ENCODE assay signal across 24 cellular contexts in the genomic region with DNA sequence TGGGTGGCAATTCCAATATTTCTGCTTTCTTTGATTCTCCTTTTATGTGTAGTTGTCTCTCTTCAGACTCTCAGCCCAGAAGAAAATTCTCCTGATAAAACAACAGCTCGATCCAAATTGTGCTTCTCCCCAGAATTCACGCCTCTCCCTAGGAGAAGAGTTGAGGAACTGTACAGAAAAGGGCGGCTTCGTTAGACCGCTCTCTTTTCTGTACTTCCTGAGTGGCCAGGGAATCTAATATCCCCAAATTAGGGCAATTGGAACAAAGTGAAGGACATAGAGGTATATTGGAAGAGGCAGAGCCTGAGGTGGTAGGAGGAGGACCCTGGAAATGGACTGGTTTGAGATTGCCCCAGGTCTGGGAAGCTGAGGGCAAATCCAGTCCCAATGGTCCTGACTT. TPM values are rescaled to one million over a fixed set of nuclear protein-coding genes. Genes with fewer than 3 reads are reported as not detected.
DNase-seq lines count a peak whose midpoint lies in the region; ATAC-seq, FAIRE-seq and TF ChIP-seq lines count a peak whose summit lies in the region.
"Had no signal": no experiment of that assay in that cellular context is flagged by ENCODE, and none has a peak within 500 bp of the region (broad histone marks: within the 10 kb centered on the region; RNA-seq: fewer than 3 reads in every experiment).

No MANE protein-coding gene starts in this region.

- no peak for TF ChIP-seq POLR2A in GM12892 (IDR thresholded peaks at IDR 0.05; ENCODE audit: low read depth, low read length)

- peak overlapping the region; percentile 70 for H3K27ac ChIP-seq in DND-41 (ENCODE audit: low read length)
- H3K27ac ChIP-seq in GM23338 (ENCODE audit: low read depth) = no peak overlapping the region
- peak overlapping the region; percentile 31 for H3K27ac ChIP-seq in mesodermal cell (ENCODE audit: low read depth, low read length, severe bottlenecking)
- no peak overlapping the region for H3K27ac ChIP-seq in brain microvascular endothelial cell
- H3K27ac ChIP-seq: A549, HL-60 had no signal

- no peaks in the 10 kb centered on the region for H3K9me2 ChIP-seq in GM23338 (ENCODE audit: insufficient read depth)

- FAIRE-seq in GM12892 (lab: Jason Lieb, UNC) = no peak
- FAIRE-seq: A549, HepG2 had no signal

- H3K27me3 ChIP-seq in DND-41 (ENCODE audit: insufficient read depth, low read length, poor library complexity) (no peaks in the 10 kb centered on the region), GM23338 (ENCODE audit: insufficient read depth) (peaks cover 93% of the 10 kb centered on the region), brain microvascular endothelial cell (replicated peaks) (peaks cover 56% of the 10 kb centered on the region)
- H3K27me3 ChIP-seq: BE2C had no signal

- WGBS in mesodermal cell (ENCODE audit: insufficient coverage in 2 of 2), 2 experiments = 61 to 75% methylated on average over 3 to 4 of the region's 5 CpGs

- H3K4me1 ChIP-seq in DND-41 (ENCODE audit: insufficient read depth, low read length) (peaks cover 29% of the 10 kb centered on the region), GM23338 (ENCODE audit: insufficient read depth) (peaks cover 14% of the 10 kb centered on the region), mesodermal cell (ENCODE audit: control insufficient read depth, insufficient read depth, low read length, poor library complexity, severe bottlenecking) (peaks cover 30% of the 10 kb centered on the region)
- H3K4me1 ChIP-seq: BE2C, HAP-1 had no signal

- H3K27ac Mint-ChIP-seq in GM23338 (no peak overlapping the region), brain (peak overlapping the region in 2 of 5 experiments; percentile 69 to 74)
- H3K27ac Mint-ChIP-seq: T-helper 1 cell treated with Interleukin-12 subunit alpha and Interleukin-12 subunit beta and Interleukin-4 antibody, amounts not matched to agents 30 μg/mL and 1 μg/mL, for 36 hours had no signal

- 0 out of 2 replicates have a peak overlapping the region, but pooled peaks have one; percentile 16 for H3K9ac ChIP-seq in DND-41 (ENCODE audit: low read depth, low read length)

- ATAC-seq in DND-41 (ENCODE audit: insufficient read depth, low read depth) (no peak), GM23338 (no peak), GM19023 (IDR thresholded peaks at IDR 0.05; ENCODE audit: unreplicated experiment) (no peak)
- ATAC-seq: A549, HepG2, PC-3 had no signal

- H2AFZ ChIP-seq in DND-41 (ENCODE audit: low read depth, low read length) (no peak overlapping the region), GM23338 (no peak overlapping the region)

- H3K4me1 Mint-ChIP-seq in GM23338 (peaks cover 13% of the 10 kb centered on the region), brain (peaks cover 30% of the 10 kb centered on the region)

- in situ Hi-C loops in brain microvascular endothelial cell (cut with HindIII; ENCODE audit: low pct_ligation_motif_present, low sequenced_read_pairs) = no loop called here

- H3K4me2 ChIP-seq in DND-41 (ENCODE audit: insufficient read depth, low read length) (peak overlapping the region; percentile 55), GM23338 (no peak overlapping the region)
- H3K4me2 ChIP-seq: A549 had no signal

- DNase-seq in DND-41 (no peak), GM23338 (ENCODE audit: low spot score) (no peak), brain microvascular endothelial cell (no peak), GM12892 (ENCODE audit: insufficient read length) (no peak)
- DNase-seq: BE2C, KBM-7, MV-4-11, NCI-H1105 treated with DMSO at 0.1 percent for 48 hours, NCI-H2029 treated with DMSO at 0.1 percent for 48 hours, NCI-H446, NCI-H526, PC-3, Right ventricle myocardium superior had no signal

- 0 out of 2 replicates have a peak, but pooled peaks cover 8% of the 10 kb centered on the region for H3F3A ChIP-seq in GM23338 (replicated peaks; ENCODE audit: low read depth)

- no peak overlapping the region for H3K4me3 ChIP-seq in DND-41 (ENCODE audit: low read depth in 1 of 2, low read length in 2 of 2)
- H3K4me3 ChIP-seq in GM23338 = no peak overlapping the region
- H3K4me3 ChIP-seq in mesodermal cell (ENCODE audit: extremely low read depth, insufficient read depth, low read length, poor library complexity, severe bottlenecking) = no peak overlapping the region
- H3K4me3 ChIP-seq in brain microvascular endothelial cell (ENCODE audit: low read depth, low read length) = no peak overlapping the region
- H3K4me3 ChIP-seq: A549, HAP-1 had no signal

- H3K27me3 Mint-ChIP-seq in GM23338 (ENCODE audit: insufficient read depth, low read depth, poor library complexity) (peaks cover 64% of the 10 kb centered on the region), brain (peaks cover 98% of the 10 kb centered on the region)

- no peak overlapping the region for H3K4me3 Mint-ChIP-seq in GM23338
- peak overlapping the region; percentile 35 to 73 (median 49) for H3K4me3 Mint-ChIP-seq in brain
- H3K4me3 Mint-ChIP-seq: T-helper 1 cell treated with Interleukin-12 subunit alpha and Interleukin-12 subunit beta and Interleukin-4 antibody, amounts not matched to agents 30 μg/mL and 1 μg/mL, for 36 hours had no signal

- no peak for TF ChIP-seq CTCF in DND-41 (IDR thresholded peaks at IDR 0.05; ENCODE audit: borderline replicate concordance, extremely low read depth, low read length, poor library complexity, severe bottlenecking)
- TF ChIP-seq CTCF in GM23338 (conservative IDR thresholded peaks at IDR 0.05; ENCODE audit: low read depth in 2 of 2) = no peak
- TF ChIP-seq CTCF in brain (conservative IDR thresholded peaks at IDR 0.05) = no peak
- TF ChIP-seq CTCF in brain microvascular endothelial cell (IDR thresholded peaks at IDR 0.05; ENCODE audit: low read depth, low read length, missing control alignments) = no peak

- H3K36me3 Mint-ChIP-seq in GM23338 (ENCODE audit: low read depth) = no peaks in the 10 kb centered on the region
- no peaks in the 10 kb centered on the region for H3K36me3 Mint-ChIP-seq in brain

- H4K20me1 ChIP-seq in DND-41 (ENCODE audit: insufficient read depth, low read length) (no peaks in the 10 kb centered on the region), GM23338 (replicated peaks; ENCODE audit: insufficient read depth) (peaks cover 5% of the 10 kb centered on the region)

- H3K9me3 Mint-ChIP-seq in GM23338 = peaks cover 3% of the 10 kb centered on the region; the same call in 1 of the 3 replicates
- peaks cover 0 to 3% (median 0%) of the 10 kb centered on the region in 5 experiments for H3K9me3 Mint-ChIP-seq in brain
- H3K9me3 Mint-ChIP-seq: T-helper 1 cell treated with Interleukin-12 subunit alpha and Interleukin-12 subunit beta and Interleukin-4 antibody, amounts not matched to agents 30 μg/mL and 1 μg/mL, for 36 hours had no signal

- H3K79me2 ChIP-seq in DND-41 (ENCODE audit: insufficient read depth, low read length) (no peaks in the 10 kb centered on the region), GM23338 (replicated peaks; ENCODE audit: insufficient read depth) (no peaks in the 10 kb centered on the region)

- H3K36me3 ChIP-seq in DND-41 (ENCODE audit: insufficient read depth, low read length) (no peaks in the 10 kb centered on the region), GM23338 (ENCODE audit: insufficient read depth) (no peaks in the 10 kb centered on the region), mesodermal cell (ENCODE audit: control insufficient read depth, insufficient read depth, low read length) (no peaks in the 10 kb centered on the region), brain microvascular endothelial cell (replicated peaks) (no peaks in the 10 kb centered on the region)
- H3K36me3 ChIP-seq: HAP-1 had no signal

- no peaks in the 10 kb centered on the region for H3K9me3 ChIP-seq in DND-41 (ENCODE audit: insufficient read depth, low read length, severe bottlenecking)
- H3K9me3 ChIP-seq in mesodermal cell (ENCODE audit: control insufficient read depth, low read length) = no peaks in the 10 kb centered on the region
- H3K9me3 ChIP-seq: A549, BE2C, HAP-1 had no signal

RNA-seq across cellular contexts. Expression of gene ADCYAP1, which starts 5.6 kb away (rescaled TPM):
- not detected in 2 replicates for total RNA-seq in GM23338 (2014; rRNA removed; shearing (Covaris generic))
- polyA plus RNA-seq in GM23338 (2016; fragmentation: Nextera tagmentation; extraction: Ambion mirVana) (0.09 TPM in 1 of 2 replicates, not detected in the other), brain (ENCODE audit: insufficient read depth, low read depth, low replicate concordance) (29.7 TPM)
- 2.7 TPM for polyA plus RNA-seq in mesodermal cell (2013, experiment 1 of 2)
- polyA plus RNA-seq in mesodermal cell (2013, experiment 2 of 2) = 2.8 TPM
- not detected for polyA plus RNA-seq in GM12892 (2012; ENCODE audit: missing spikeins)
- total RNA-seq: HepG2, HT-29, Right ventricle myocardium superior, RPMI7951, SK-MEL-5 had no signal
- polyA plus RNA-seq: A549, HepG2 had no signal

Comparison
In these comparisons a context has a peak if more than half of its experiments do, and no peak if none do; other contexts are left out.
1. H3K27ac ChIP-seq: peak in DND-41 (single experiment) and mesodermal cell (single experiment); none in GM23338 (single experiment) and brain microvascular endothelial cell (single experiment).
2. RNA of gene ADCYAP1, which starts 5.6 kb away (polyA plus RNA-seq): 29.7 TPM in brain (single experiment); 0.09 TPM in GM23338; every median in the first group is over 10 times any median in the second.